ENCODE assay signal across 8 cellular contexts in the genomic region with DNA sequence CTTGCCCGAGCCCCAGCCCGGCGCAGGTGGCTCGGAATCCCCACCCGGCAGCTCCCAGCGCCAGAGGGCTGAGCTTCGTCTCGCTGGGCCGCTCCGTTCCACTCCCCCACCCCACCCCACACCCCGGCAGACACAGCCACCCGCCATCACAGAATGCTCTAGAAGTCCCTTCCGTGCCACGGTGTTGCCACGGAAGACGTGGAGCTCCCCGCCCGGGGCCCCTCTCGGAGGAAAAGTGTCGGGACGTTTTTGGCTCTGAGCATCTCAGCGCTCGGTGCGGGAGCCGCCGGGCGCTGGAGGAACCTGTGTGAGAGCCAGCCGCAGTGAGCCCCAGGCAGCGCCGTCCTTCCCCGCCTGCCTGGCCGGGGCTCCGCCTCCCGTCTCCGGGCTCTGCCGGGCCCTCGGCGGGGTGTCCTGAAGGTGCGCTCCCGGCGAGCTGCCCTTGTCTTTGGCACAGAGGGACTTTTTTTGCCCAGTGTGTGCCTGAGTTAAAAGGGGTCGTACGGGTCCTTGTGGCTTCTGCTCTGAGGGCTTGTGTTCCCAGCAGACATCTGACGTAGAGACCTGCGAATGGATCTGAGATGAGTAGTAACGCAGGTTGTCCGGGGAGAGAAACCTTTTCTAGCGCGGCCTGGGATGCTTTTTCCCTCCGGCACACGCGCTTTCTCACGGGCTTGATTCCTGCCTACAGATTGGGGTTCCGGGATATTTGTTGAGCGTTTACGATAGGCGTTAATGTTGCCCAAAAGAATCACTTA. TPM values are rescaled to one million over a fixed set of nuclear protein-coding genes. Genes with fewer than 3 reads are reported as not detected.
A peak's percentile ranks its signal among the peaks of the same experiment; 100 is the strongest.
DNase-seq lines count a peak whose midpoint lies in the region; ATAC-seq and TF ChIP-seq lines count a peak whose summit lies in the region.

No MANE protein-coding gene starts in this region.

- H3K9me3 ChIP-seq in iPS-18a (ENCODE audit: control insufficient read depth, low read depth, low read length) = no peaks in the 10 kb centered on the region
- H3K9me3 ChIP-seq in skeletal muscle satellite cell (replicated peaks; ENCODE audit: low read length) = no peaks in the 10 kb centered on the region

- H3K4me1 ChIP-seq in iPS-18a (ENCODE audit: control insufficient read depth, low read depth, low read length) (peaks cover 24% of the 10 kb centered on the region), skeletal muscle satellite cell (ENCODE audit: control insufficient read depth, insufficient read depth, low read length) (peaks cover 14% of the 10 kb centered on the region)

- no peaks in the 10 kb centered on the region for H3K9me3 Mint-ChIP-seq in T-helper 1 cell treated with Interleukin-12 subunit alpha and Interleukin-12 subunit beta and Interleukin-4 antibody, amounts not matched to agents 30 μg/mL and 1 μg/mL, for 36 hours

- H3K27me3 ChIP-seq in iPS-18a (ENCODE audit: control insufficient read depth, insufficient read depth, low read length) (peaks cover 48% of the 10 kb centered on the region), skeletal muscle satellite cell (ENCODE audit: control insufficient read depth, insufficient read depth, low read length) (peaks cover 5% of the 10 kb centered on the region)

- H3K4me2 ChIP-seq in skeletal muscle satellite cell (ENCODE audit: low read length) = peak overlapping the region; percentile 100

- TF ChIP-seq CTCF in GM10248 (IDR thresholded peaks at IDR 0.05; ENCODE audit: control extremely low read depth, extremely low read depth, low read depth, missing control alignments) (no peak), astrocyte of the spinal cord (IDR thresholded peaks at IDR 0.05; ENCODE audit: low read depth, low read length) (no peak)

- H3K36me3 Mint-ChIP-seq in T-helper 1 cell treated with Interleukin-12 subunit alpha and Interleukin-12 subunit beta and Interleukin-4 antibody, amounts not matched to agents 30 μg/mL and 1 μg/mL, for 36 hours (ENCODE audit: low read depth) = peaks cover 18% of the 10 kb centered on the region

- H3K4me3 ChIP-seq in Jurkat, Clone E6-1 (ENCODE audit: low read length) = peak overlapping the region; percentile 77
- peak overlapping the region; percentile 65 for H3K4me3 ChIP-seq in astrocyte of the spinal cord (ENCODE audit: low read depth, low read length)
- H3K4me3 ChIP-seq in iPS-18a (ENCODE audit: low read length) = peak overlapping the region; percentile 65
- H3K4me3 ChIP-seq in skeletal muscle satellite cell (ENCODE audit: low read length) = peak overlapping the region; percentile 91

- ATAC-seq in GM21515 (IDR thresholded peaks at IDR 0.05; ENCODE audit: unreplicated experiment) = no peak
- no peak for ATAC-seq in HG02678 (IDR thresholded peaks at IDR 0.05; ENCODE audit: unreplicated experiment)

- peak overlapping the region; percentile 95 for H3K27ac Mint-ChIP-seq in T-helper 1 cell treated with Interleukin-12 subunit alpha and Interleukin-12 subunit beta and Interleukin-4 antibody, amounts not matched to agents 30 μg/mL and 1 μg/mL, for 36 hours

- no peaks in the 10 kb centered on the region for H3K27me3 Mint-ChIP-seq in T-helper 1 cell treated with Interleukin-12 subunit alpha and Interleukin-12 subunit beta and Interleukin-4 antibody, amounts not matched to agents 30 μg/mL and 1 μg/mL, for 36 hours (ENCODE audit: low read depth)

- no peak overlapping the region for H3K27ac ChIP-seq in iPS-18a (ENCODE audit: low read length)

- H3K4me3 Mint-ChIP-seq in T-helper 1 cell treated with Interleukin-12 subunit alpha and Interleukin-12 subunit beta and Interleukin-4 antibody, amounts not matched to agents 30 μg/mL and 1 μg/mL, for 36 hours = peak overlapping the region; percentile 98

- H3K4me1 Mint-ChIP-seq in T-helper 1 cell treated with Interleukin-12 subunit alpha and Interleukin-12 subunit beta and Interleukin-4 antibody, amounts not matched to agents 30 μg/mL and 1 μg/mL, for 36 hours (ENCODE audit: low read depth) = peaks cover 41% of the 10 kb centered on the region

- in situ Hi-C loops in astrocyte of the spinal cord (cut with HindIII; ENCODE audit: low sequenced_read_pairs) = no loop called here

- H3K9ac ChIP-seq in iPS-18a (ENCODE audit: low read length) (peak overlapping the region; percentile 30), skeletal muscle satellite cell (ENCODE audit: low read depth, low read length) (peak overlapping the region; percentile 69)

- DNase-seq in GM10248 (ENCODE audit: extremely low spot score) = peak; percentile 54
- DNase-seq in Jurkat, Clone E6-1 (ENCODE audit: low read depth, low spot score) = no peak
- peak; percentile 60 for DNase-seq in astrocyte of the spinal cord (ENCODE audit: low read depth, low spot score)

- H3K36me3 ChIP-seq in iPS-18a (ENCODE audit: control insufficient read depth, low read depth, low read length) (no peaks in the 10 kb centered on the region), skeletal muscle satellite cell (ENCODE audit: insufficient read depth, low read length) (no peaks in the 10 kb centered on the region)

- POLR2A ChIA-PET in GM10248 (lab: Yijun Ruan, JAX) = no interaction called here

- CTCF ChIA-PET in GM10248 (lab: Yijun Ruan, JAX) = interaction anchor here (1.0 kb wide), 1 partner anchor 98 kb away, joined by 3 read pairs; no protein-coding TSS in a partner anchor

RNA-seq across cellular contexts. Expression of a gene that starts 1.8 kb away (rescaled TPM):
- 16.1 TPM for polyA plus RNA-seq in Jurkat, Clone E6-1 (2012; ENCODE audit: insufficient read depth, insufficient read length)
- total RNA-seq in skeletal muscle satellite cell (2012; rRNA removed) = 9.2 and 9.6 TPM in 2 replicates
